Comparison of ENCODE assay signal across 8 cellular contexts in genomic region chr19:36215276-36216171, GRCh38.
A peak's percentile ranks its signal among the peaks of the same experiment; 100 is the strongest.
DNase-seq lines count a peak whose midpoint lies in the region; ATAC-seq and TF ChIP-seq lines count a peak whose summit lies in the region.

No MANE protein-coding gene starts in this region.

- peaks cover 65% of the 10 kb centered on the region for H3K79me2 ChIP-seq in OCI-LY3 (ENCODE audit: low read length)

- peak overlapping the region; percentile 19; the same call in 1 of the 2 replicates for H2AFZ ChIP-seq in OCI-LY3 (ENCODE audit: low read depth, low read length)

- peak overlapping the region; percentile 90 to 100 (median 96) for H3K9ac ChIP-seq in BLaER1 treated with 17β-estradiol and CSF1 and Interleukin-3, amounts not matched to agents 10 nM and 100 nM
- H3K9ac ChIP-seq in OCI-LY3 (ENCODE audit: low read length), result peak overlapping the region; percentile 89
- peak overlapping the region; percentile 78 to 84 for H3K9ac ChIP-seq in mucosa of rectum (ENCODE audit: low read depth in 1 of 2, low read length in 2 of 2)

- peak; percentile 12 for ATAC-seq in GM21723 (IDR thresholded peaks at IDR 0.05; ENCODE audit: unreplicated experiment)

- H3K27ac ChIP-seq in BLaER1 treated with 17β-estradiol and CSF1 and Interleukin-3, amounts not matched to agents 10 nM and 100 nM, result peak overlapping the region; percentile 91 to 100 (median 97)
- peak overlapping the region; percentile 79 for H3K27ac ChIP-seq in OCI-LY3 (ENCODE audit: low read length)
- peak overlapping the region; percentile 96 to 99 for H3K27ac ChIP-seq in mucosa of rectum (ENCODE audit: low read depth in 2 of 2, low read length in 2 of 2)

- peaks cover 30 to 50% (median 37%) of the 10 kb centered on the region in 10 experiments for H3K4me1 ChIP-seq in BLaER1 treated with 17β-estradiol and CSF1 and Interleukin-3, amounts not matched to agents 10 nM and 100 nM
- H3K4me1 ChIP-seq in OCI-LY3 (ENCODE audit: low read length) (peaks cover 13% of the 10 kb centered on the region), mucosa of rectum (ENCODE audit: control insufficient read depth in 2 of 2, insufficient read depth in 2 of 2, low read length in 2 of 2) (peaks cover 12% of the 10 kb centered on the region in 2 donors)

- H3K27me3 ChIP-seq in BLaER1 treated with 17β-estradiol and CSF1 and Interleukin-3, amounts not matched to agents 10 nM and 100 nM, result no peaks in the 10 kb centered on the region
- H3K27me3 ChIP-seq in OCI-LY3 (ENCODE audit: low read depth, low read length) (no peaks in the 10 kb centered on the region), mucosa of rectum (ENCODE audit: control insufficient read depth in 2 of 2, insufficient read depth in 2 of 2, low read length in 2 of 2) (no peaks in the 10 kb centered on the region)

- peaks cover 20 to 44% (median 42%) of the 10 kb centered on the region in 11 experiments for H3K36me3 ChIP-seq in BLaER1 treated with 17β-estradiol and CSF1 and Interleukin-3, amounts not matched to agents 10 nM and 100 nM
- H3K36me3 ChIP-seq in OCI-LY3 (replicated peaks; ENCODE audit: low read depth, low read length) (peaks cover 20% of the 10 kb centered on the region), mucosa of rectum (ENCODE audit: control insufficient read depth in 2 of 2, insufficient read depth in 2 of 2, low read length in 2 of 2) (peaks cover 0 to 2% of the 10 kb centered on the region in 2 donors)

- 0 out of 22 replicates have a peak, but pooled peaks cover 0 to 5% (median 0%) of the 10 kb centered on the region in 11 experiments for H3K9me3 ChIP-seq in BLaER1 treated with 17β-estradiol and CSF1 and Interleukin-3, amounts not matched to agents 10 nM and 100 nM (replicated peaks in 1 of 11)
- H3K9me3 ChIP-seq in OCI-LY3 (ENCODE audit: insufficient read depth, low read length) (no peaks in the 10 kb centered on the region), mucosa of rectum (ENCODE audit: control insufficient read depth in 2 of 2, low read length in 2 of 2) (no peaks in the 10 kb centered on the region)

- DNase-seq in dedifferentiated amniotic fluid mesenchymal stem cell (ENCODE audit: extremely low spot score) (peak; percentile 74), GM19240 (ENCODE audit: insufficient read length, low spot score) (no peak)
- no peak for DNase-seq in NK-92 treated with Interleukin-12 subunit alpha and Interleukin-12 subunit beta, amount 100 ng/mL, for 24 hours (lab: John Stamatoyannopoulos, UW)
- DNase-seq in activated CD4-positive, CD25-positive, alpha-beta regulatory T cell (lab: John Stamatoyannopoulos, UW), result no peak

- peak overlapping the region; percentile 72 to 83 (median 78) for H3K4me3 ChIP-seq in BLaER1 treated with 17β-estradiol and CSF1 and Interleukin-3, amounts not matched to agents 10 nM and 100 nM
- H3K4me3 ChIP-seq in OCI-LY3 (ENCODE audit: low read length) (peak overlapping the region; percentile 86), mucosa of rectum (ENCODE audit: low read length in 2 of 2) (peak overlapping the region; percentile 84 to 93)

- H4K20me1 ChIP-seq in BLaER1 treated with 17β-estradiol and CSF1 and Interleukin-3, amounts not matched to agents 10 nM and 100 nM, result peaks cover 11 to 45% (median 42%) of the 10 kb centered on the region in 11 experiments; a peak in 21 of 22 replicates
- H4K20me1 ChIP-seq in OCI-LY3 (ENCODE audit: insufficient read depth, low read length), result peaks cover 35% of the 10 kb centered on the region

- peak overlapping the region; percentile 67 to 92 (median 81) for H3K4me2 ChIP-seq in BLaER1 treated with 17β-estradiol and CSF1 and Interleukin-3, amounts not matched to agents 10 nM and 100 nM
- H3K4me2 ChIP-seq in OCI-LY3 (ENCODE audit: low read length), result peak overlapping the region; percentile 77

- TF ChIP-seq CTCF in OCI-LY3 (IDR thresholded peaks at IDR 0.05; ENCODE audit: low read depth, low read length), result no peak
